ENCODE assay signal across 9 cellular contexts in genomic region chr10:87860156-87860795, GRCh38. TPM values are rescaled to one million over a fixed set of nuclear protein-coding genes. Genes with fewer than 3 reads are reported as not detected.
DNase-seq lines count a peak whose midpoint lies in the region; ATAC-seq, FAIRE-seq and TF ChIP-seq lines count a peak whose summit lies in the region.
"Had no signal": no experiment of that assay in that cellular context is flagged by ENCODE, and none has a peak within 500 bp of the region (broad histone marks: within the 10 kb centered on the region; RNA-seq: fewer than 3 reads in every experiment).

No MANE protein-coding gene starts in this region.

- H3K4me3 ChIP-seq in BLaER1 = peak overlapping the region; percentile 90
- H3K4me3 ChIP-seq: SK-N-MC had no signal

- POLR2A ChIA-PET in activated CD4-positive, alpha-beta memory T cell treated with anti-CD3 and anti-CD28 coated beads for 36 hours (lab: Charles Lee) = no interaction called here

- peaks cover 24% of the 10 kb centered on the region for H3K4me1 Mint-ChIP-seq in activated CD4-positive, alpha-beta memory T cell treated with anti-CD3 and anti-CD28 coated beads for 36 hours (ENCODE audit: low read depth)

- H3K27ac ChIP-seq in BLaER1 = peak overlapping the region; percentile 97; the same call in 1 of the 2 replicates
- peak overlapping the region; percentile 33 for H3K27ac ChIP-seq in substantia nigra (ENCODE audit: low read depth, low read length, poor library complexity, severe bottlenecking)
- H3K27ac ChIP-seq: SK-N-MC had no signal

- peaks cover 16% of the 10 kb centered on the region for H4K20me1 ChIP-seq in BLaER1

- no peak overlapping the region for H3K27ac Mint-ChIP-seq in activated CD4-positive, alpha-beta memory T cell treated with anti-CD3 and anti-CD28 coated beads for 36 hours

- H3K9ac ChIP-seq in BLaER1 = no peak overlapping the region; the same call in 1 of the 2 replicates

- no peaks in the 10 kb centered on the region for H3K27me3 Mint-ChIP-seq in activated CD4-positive, alpha-beta memory T cell treated with anti-CD3 and anti-CD28 coated beads for 36 hours

- H3K27me3 ChIP-seq in BLaER1 = no peaks in the 10 kb centered on the region

- peaks cover 22% of the 10 kb centered on the region for H3K4me1 ChIP-seq in BLaER1

- no peak for FAIRE-seq in GM12891 (lab: Jason Lieb, UNC)

- H3K36me3 ChIP-seq in BLaER1 = no peaks in the 10 kb centered on the region

- peaks cover 2% of the 10 kb centered on the region for H3K9me3 Mint-ChIP-seq in activated CD4-positive, alpha-beta memory T cell treated with anti-CD3 and anti-CD28 coated beads for 36 hours

- H3K9me3 ChIP-seq in BLaER1 = peaks cover 8% of the 10 kb centered on the region

- no peak for TF ChIP-seq POLR2A in GM12891 (IDR thresholded peaks at IDR 0.05; ENCODE audit: low read depth, low read length)

- no peak for ATAC-seq in HG03139 (IDR thresholded peaks at IDR 0.05; ENCODE audit: unreplicated experiment)

- H3K4me2 ChIP-seq in BLaER1 = peak overlapping the region; percentile 95

- intact Hi-C loops in activated CD4-positive, alpha-beta memory T cell treated with anti-CD3 and anti-CD28 coated beads for 36 hours (cut with micrococcal nuclease) = loop anchor here (1.0 to 10.0 kb wide), 7 partner anchors 203 to 1392 kb away; partner anchors contain the start of genes LIPA and PAPSS2

- CTCF ChIA-PET in activated CD4-positive, alpha-beta memory T cell treated with anti-CD3 and anti-CD28 coated beads for 36 hours (lab: Charles Lee) = interaction anchor here (0.6 to 3.6 kb wide), 6 partner anchors 10 to 691 kb away, joined by 3 to 34 read pairs (median 10); partner anchors contain the start of gene ATAD1

- peaks cover 6% of the 10 kb centered on the region for H3K36me3 Mint-ChIP-seq in activated CD4-positive, alpha-beta memory T cell treated with anti-CD3 and anti-CD28 coated beads for 36 hours

- no peak overlapping the region for H3K4me3 Mint-ChIP-seq in activated CD4-positive, alpha-beta memory T cell treated with anti-CD3 and anti-CD28 coated beads for 36 hours

- DNase-seq in GM12891 (ENCODE audit: insufficient read length, low spot score) = no peak
- DNase-seq in NCI-H345 (lab: John Stamatoyannopoulos, UW) = peak; percentile 43
- peak; percentile 31 for DNase-seq in activated CD4-positive, alpha-beta memory T cell treated with anti-CD3 and anti-CD28 coated beads for 36 hours
- DNase-seq in globus pallidus (ENCODE audit: low spot score) = peak; percentile 55
- DNase-seq in substantia nigra (lab: John Stamatoyannopoulos, UW) = peak in 6 of 49 donors; percentile 1 to 41 (median 8)
- no peak for DNase-seq in DMS79 treated with DMSO at 0.1 percent for 48 hours (lab: John Stamatoyannopoulos, UW)

TF ChIP-seq in GM12891, 5 proteins besides CTCF, POLR2A, EP300 and RAD21:
- TF ChIP-seq SPI1 (IDR thresholded peaks at IDR 0.05; ENCODE audit: low read depth, low read length) (peak; percentile 63), TAF1 (IDR thresholded peaks at IDR 0.05; ENCODE audit: low read depth, low read length) (no peak)

RNA-seq across cellular contexts. Expression of gene KLLN, which starts 3.1 kb away (rescaled TPM):
- polyA plus RNA-seq in GM12891 (2012; ENCODE audit: low read depth, missing spikeins) = 1.0 TPM
- under 1 TPM; 0.19 to 0.29 TPM for total RNA-seq in activated CD4-positive, alpha-beta memory T cell treated with anti-CD3 and anti-CD28 coated beads for 36 hours

RNA-seq across cellular contexts. Expression of gene PTEN, which starts 3.1 kb away (rescaled TPM):
- polyA plus RNA-seq in GM12891 (2012; ENCODE audit: low read depth, missing spikeins) = 70.9 TPM
- 10 to 100 TPM; 31.9 to 36.8 TPM for total RNA-seq in activated CD4-positive, alpha-beta memory T cell treated with anti-CD3 and anti-CD28 coated beads for 36 hours

RNA-seq across cellular contexts. Expression of gene ATAD1, which starts 42.2 kb away (rescaled TPM):
- 20.3 TPM for polyA plus RNA-seq in GM12891 (2012; ENCODE audit: low read depth, missing spikeins)
- 10 to 100 TPM; 39.4 to 42.8 TPM for total RNA-seq in activated CD4-positive, alpha-beta memory T cell treated with anti-CD3 and anti-CD28 coated beads for 36 hours

Comparison
In these comparisons a context has a peak if more than half of its experiments do, and no peak if none do; other contexts are left out.
1. DNase-seq: peak in NCI-H345 (single experiment), activated CD4-positive, alpha-beta memory T cell treated with anti-CD3 and anti-CD28 coated beads for 36 hours (single experiment) and globus pallidus (single experiment); none in GM12891 (single experiment) and DMS79 treated with DMSO at 0.1 percent for 48 hours (single experiment).